In genomic region chrX:153744210-153745066, GRCh38 we compare ENCODE assay signal across 6 cellular contexts. TPM values are rescaled to one million over a fixed set of nuclear protein-coding genes. Genes with fewer than 3 reads are reported as not detected.
DNase-seq lines count a peak whose midpoint lies in the region; ATAC-seq and TF ChIP-seq lines count a peak whose summit lies in the region.

No MANE protein-coding gene starts in this region.

- H3K4me2 ChIP-seq in IMR-90 (ENCODE audit: low read depth, low read length): no peak overlapping the region

- no peak overlapping the region for H2AK9ac ChIP-seq in IMR-90 (replicated peaks; ENCODE audit: low read depth, low read length, poor library complexity)

- DNase-seq in IMR-90 (no peak), chondrocyte (ENCODE audit: low spot score) (no peak), retina (peak; percentile 56), foreskin keratinocyte (no peak), cerebellar nuclear complex (lab: John Stamatoyannopoulos, UW) (no peak)
- no peak for DNase-seq in activated CD8-positive, alpha-beta memory T cell treated with anti-CD3 and anti-CD28 coated beads, Interleukin-2, amount 10 ng/mL, durations not matched to agents 7 days and 5 days

- H3K9me3 Mint-ChIP-seq in chondrocyte (ENCODE audit: low read depth): peaks cover 6% of the 10 kb centered on the region
- no peaks in the 10 kb centered on the region for H3K9me3 Mint-ChIP-seq in activated CD8-positive, alpha-beta memory T cell treated with anti-CD3 and anti-CD28 coated beads, Interleukin-2, amount 10 ng/mL, durations not matched to agents 7 days and 5 days (ENCODE audit: low read depth)

- TF ChIP-seq CTCF in IMR-90 (conservative IDR thresholded peaks at IDR 0.05; ENCODE audit: low read depth, low read length): peak; percentile 25
- TF ChIP-seq CTCF in chondrocyte (IDR thresholded peaks at IDR 0.05): peak; percentile 37
- TF ChIP-seq CTCF in foreskin keratinocyte (conservative IDR thresholded peaks at IDR 0.05): no peak

- H3K27ac Mint-ChIP-seq in chondrocyte (ENCODE audit: unreplicated experiment): no peak overlapping the region
- no peak overlapping the region for H3K27ac Mint-ChIP-seq in activated CD8-positive, alpha-beta memory T cell treated with anti-CD3 and anti-CD28 coated beads, Interleukin-2, amount 10 ng/mL, durations not matched to agents 7 days and 5 days

- H2AK5ac ChIP-seq in IMR-90 (ENCODE audit: low read depth, low read length): no peak overlapping the region

- intact Hi-C loops in IMR-90 (cut with micrococcal nuclease): no loop called here

- H3K14ac ChIP-seq in IMR-90 (replicated peaks; ENCODE audit: low read depth, low read length): no peak overlapping the region

- H3K36me3 ChIP-seq in IMR-90 (ENCODE audit: control insufficient read depth, insufficient read depth, low read length): 0 out of 2 replicates have a peak, but pooled peaks cover 2% of the 10 kb centered on the region

- H3K79me1 ChIP-seq in IMR-90 (ENCODE audit: low read depth in 1 of 2, low read length in 2 of 2): no peaks in the 10 kb centered on the region

- H2BK120ac ChIP-seq in IMR-90 (ENCODE audit: low read depth, low read length): no peak overlapping the region

- H4K91ac ChIP-seq in IMR-90 (ENCODE audit: insufficient read depth, low read depth, low read length): no peak overlapping the region

- BruUV-seq in IMR-90 (replicated peaks; lab: Mats Ljungman, UMichigan): no TSS peak

- WGBS in IMR-90 (ENCODE audit: extremely low coverage in 2 of 2, insufficient read length in 1 of 2), 2 experiments: 45% methylated on average over 6 of the region's 38 CpGs; no CpG with 5 or more reads in 1 of the 2 experiments

- no peaks in the 10 kb centered on the region for H3K27me3 Mint-ChIP-seq in chondrocyte (ENCODE audit: low read depth)
- peaks cover 11% of the 10 kb centered on the region for H3K27me3 Mint-ChIP-seq in activated CD8-positive, alpha-beta memory T cell treated with anti-CD3 and anti-CD28 coated beads, Interleukin-2, amount 10 ng/mL, durations not matched to agents 7 days and 5 days

- H2BK20ac ChIP-seq in IMR-90 (ENCODE audit: low read depth, low read length): no peak overlapping the region

- no peak overlapping the region for H3K4ac ChIP-seq in IMR-90 (ENCODE audit: low read depth, low read length)

- H3K27ac ChIP-seq in IMR-90 (ENCODE audit: insufficient read depth, low read length) (no peak overlapping the region), foreskin keratinocyte (no peak overlapping the region)

- H2AFZ ChIP-seq in IMR-90 (replicated peaks; ENCODE audit: low read length, poor library complexity): no peak overlapping the region

- POLR2A ChIA-PET in IMR-90 (lab: Charles Lee; ENCODE audit: unreplicated experiment): no interaction called here

- no peak overlapping the region for H3K4me3 Mint-ChIP-seq in chondrocyte (ENCODE audit: unreplicated experiment)
- no peak overlapping the region for H3K4me3 Mint-ChIP-seq in activated CD8-positive, alpha-beta memory T cell treated with anti-CD3 and anti-CD28 coated beads, Interleukin-2, amount 10 ng/mL, durations not matched to agents 7 days and 5 days

- H4K8ac ChIP-seq in IMR-90 (ENCODE audit: low read depth in 2 of 2, low read length in 2 of 2): no peak overlapping the region

- no peaks in the 10 kb centered on the region for H3K4me1 Mint-ChIP-seq in chondrocyte (ENCODE audit: low read depth)
- peaks cover 17% of the 10 kb centered on the region for H3K4me1 Mint-ChIP-seq in activated CD8-positive, alpha-beta memory T cell treated with anti-CD3 and anti-CD28 coated beads, Interleukin-2, amount 10 ng/mL, durations not matched to agents 7 days and 5 days

- H3K4me1 ChIP-seq in IMR-90 (ENCODE audit: control insufficient read depth, insufficient read depth, low read length) (peaks cover 3% of the 10 kb centered on the region; the same call in 1 of the 2 replicates), foreskin keratinocyte (no peaks in the 10 kb centered on the region)

- H3K18ac ChIP-seq in IMR-90 (ENCODE audit: low read depth, low read length): no peak overlapping the region

- no peaks in the 10 kb centered on the region; the same call in 1 of the 2 replicates for H3K9me3 ChIP-seq in IMR-90 (ENCODE audit: control insufficient read depth, insufficient read depth, low read length)

- H3K4me3 ChIP-seq in IMR-90 (ENCODE audit: insufficient read depth, low read depth, low read length): no peak overlapping the region

- ATAC-seq in IMR-90 (ENCODE audit: low read depth) (no peak), foreskin keratinocyte (no peak)
- no peak for ATAC-seq in activated CD8-positive, alpha-beta memory T cell treated with anti-CD3 and anti-CD28 coated beads, Interleukin-2, amount 10 ng/mL, durations not matched to agents 7 days and 5 days

- no peak overlapping the region for H2BK15ac ChIP-seq in IMR-90 (ENCODE audit: low read depth, low read length)

- no peaks in the 10 kb centered on the region for H3K36me3 Mint-ChIP-seq in chondrocyte (ENCODE audit: low read depth)
- no peaks in the 10 kb centered on the region for H3K36me3 Mint-ChIP-seq in activated CD8-positive, alpha-beta memory T cell treated with anti-CD3 and anti-CD28 coated beads, Interleukin-2, amount 10 ng/mL, durations not matched to agents 7 days and 5 days

- CTCF ChIA-PET in IMR-90 (lab: Yijun Ruan, JAX): no interaction called here
- CTCF ChIA-PET in activated CD8-positive, alpha-beta memory T cell treated with anti-CD3 and anti-CD28 coated beads, Interleukin-2, amount 10 ng/mL, durations not matched to agents 7 days and 5 days (lab: Charles Lee): no interaction called here

- H3K27me3 ChIP-seq in IMR-90 (ENCODE audit: control insufficient read depth, insufficient read depth, low read length) (no peaks in the 10 kb centered on the region), foreskin keratinocyte (no peaks in the 10 kb centered on the region)

- dilution Hi-C loops in IMR-90 (cut with HindIII; ENCODE audit: low sequenced_read_pairs, unreplicated experiment): no loop called here

- no peaks in the 10 kb centered on the region for H4K20me1 ChIP-seq in IMR-90 (ENCODE audit: insufficient read depth, low read length)

- no peak overlapping the region for H4K5ac ChIP-seq in IMR-90 (ENCODE audit: low read depth, low read length)

- no peak overlapping the region for H2BK5ac ChIP-seq in IMR-90 (ENCODE audit: low read depth, low read length, poor library complexity, severe bottlenecking)

- TF ChIP-seq POLR2A in IMR-90 (IDR thresholded peaks at IDR 0.05; ENCODE audit: low read depth, low read length): no peak

- in situ Hi-C loops in IMR-90 (cut with MboI; ENCODE audit: low sequenced_read_pairs): no loop called here

- no peak for TF ChIP-seq RAD21 in IMR-90 (IDR thresholded peaks at IDR 0.05; ENCODE audit: low read length)

- H3K56ac ChIP-seq in IMR-90 (ENCODE audit: extremely low read depth, insufficient read depth, low read length): no peak overlapping the region

- no peaks in the 10 kb centered on the region for H3K9me1 ChIP-seq in IMR-90 (ENCODE audit: insufficient read depth, low read length)

- H3K23ac ChIP-seq in IMR-90 (ENCODE audit: low read depth, low read length): no peak overlapping the region

- H3K9ac ChIP-seq in IMR-90 (ENCODE audit: low read depth, low read length): no peak overlapping the region

RNA-seq across cellular contexts. Expression of gene PLXNB3, which starts 19.6 kb away (rescaled TPM):
- total RNA-seq in IMR-90 (2012; rRNA removed) (0.36 and 1.7 TPM in 2 replicates), chondrocyte (8.5 to 36.3 TPM (median 34.8 TPM) in 3 replicates), foreskin keratinocyte (5.3 and 5.4 TPM in 2 replicates)
- polyA plus RNA-seq in IMR-90 (2012; rRNA removed) (22.3 and 26.9 TPM in 2 replicates), foreskin keratinocyte (6.1 and 8.3 TPM in 2 replicates)
- 9.9 and 21.3 TPM in 2 replicates for polyA plus RNA-seq in IMR-90 (2012; cell fraction: cytosol; rRNA removed)
- polyA plus RNA-seq in IMR-90 (2012; cell fraction: nucleus; rRNA removed; ENCODE audit: low replicate concordance): 117 and 388 TPM in 2 replicates
- under 1 TPM; 0.42 to 0.50 TPM for total RNA-seq in activated CD8-positive, alpha-beta memory T cell treated with anti-CD3 and anti-CD28 coated beads, Interleukin-2, amount 10 ng/mL, durations not matched to agents 7 days and 5 days

RNA-seq across cellular contexts. Expression of gene ABCD1, which starts 19.8 kb away (rescaled TPM):
- total RNA-seq in IMR-90 (2012; rRNA removed): 4.3 and 4.7 TPM in 2 replicates
- 7.0 and 8.3 TPM in 2 replicates for polyA plus RNA-seq in IMR-90 (2012; rRNA removed)
- polyA plus RNA-seq in IMR-90 (2012; cell fraction: cytosol; rRNA removed): 7.5 and 11.5 TPM in 2 replicates
- polyA plus RNA-seq in IMR-90 (2012; cell fraction: nucleus; rRNA removed; ENCODE audit: low replicate concordance): 11.4 and 27.2 TPM in 2 replicates
- total RNA-seq in chondrocyte: 19.0 to 25.4 TPM (median 20.3 TPM) in 3 replicates
- total RNA-seq in foreskin keratinocyte: 2.2 and 3.2 TPM in 2 replicates
- polyA plus RNA-seq in foreskin keratinocyte: 1.6 and 2.3 TPM in 2 replicates
- 10 to 100 TPM; 10.7 to 18.3 TPM for total RNA-seq in activated CD8-positive, alpha-beta memory T cell treated with anti-CD3 and anti-CD28 coated beads, Interleukin-2, amount 10 ng/mL, durations not matched to agents 7 days and 5 days

RNA-seq across cellular contexts. Expression of gene BCAP31, which starts 20.3 kb away (rescaled TPM):
- total RNA-seq in IMR-90 (2012; rRNA removed) (166 and 244 TPM in 2 replicates), chondrocyte (144 to 153 TPM (median 147 TPM) in 3 replicates), foreskin keratinocyte (239 and 289 TPM in 2 replicates)
- polyA plus RNA-seq in IMR-90 (2012; rRNA removed) (125 and 131 TPM in 2 replicates), foreskin keratinocyte (275 and 350 TPM in 2 replicates)
- 118 and 139 TPM in 2 replicates for polyA plus RNA-seq in IMR-90 (2012; cell fraction: cytosol; rRNA removed)
- 56.8 and 80.0 TPM in 2 replicates for polyA plus RNA-seq in IMR-90 (2012; cell fraction: nucleus; rRNA removed; ENCODE audit: low replicate concordance)
- total RNA-seq in activated CD8-positive, alpha-beta memory T cell treated with anti-CD3 and anti-CD28 coated beads, Interleukin-2, amount 10 ng/mL, durations not matched to agents 7 days and 5 days: 100 to 1,000 TPM; 137 to 148 TPM

RNA-seq across cellular contexts. Expression of gene SRPK3, which starts 36.4 kb away (rescaled TPM):
- total RNA-seq in IMR-90 (2012; rRNA removed) (0.36 and 0.56 TPM in 2 replicates), chondrocyte (0.18 to 0.50 TPM in 2 of 3 replicates, not detected in the other), foreskin keratinocyte (0.03 and 0.04 TPM in 2 replicates)
- polyA plus RNA-seq in IMR-90 (2012; rRNA removed) (0.34 and 0.70 TPM in 2 replicates), foreskin keratinocyte (0.10 and 0.15 TPM in 2 replicates)
- 0.32 and 1.1 TPM in 2 replicates for polyA plus RNA-seq in IMR-90 (2012; cell fraction: cytosol; rRNA removed)
- polyA plus RNA-seq in IMR-90 (2012; cell fraction: nucleus; rRNA removed; ENCODE audit: low replicate concordance): 2.9 and 5.6 TPM in 2 replicates
- not detected for total RNA-seq in activated CD8-positive, alpha-beta memory T cell treated with anti-CD3 and anti-CD28 coated beads, Interleukin-2, amount 10 ng/mL, durations not matched to agents 7 days and 5 days

RNA-seq across cellular contexts. Expression of gene IDH3G, which starts 49.7 kb away (rescaled TPM):
- 75.8 and 79.4 TPM in 2 replicates for total RNA-seq in IMR-90 (2012; rRNA removed)
- 85.7 and 95.0 TPM in 2 replicates for polyA plus RNA-seq in IMR-90 (2012; rRNA removed)
- 67.0 and 200 TPM in 2 replicates for polyA plus RNA-seq in IMR-90 (2012; cell fraction: cytosol; rRNA removed)
- polyA plus RNA-seq in IMR-90 (2012; cell fraction: nucleus; rRNA removed; ENCODE audit: low replicate concordance): 164 and 364 TPM in 2 replicates
- 42.8 to 49.6 TPM (median 46.9 TPM) in 3 replicates for total RNA-seq in chondrocyte
- 42.9 and 47.4 TPM in 2 replicates for total RNA-seq in foreskin keratinocyte
- polyA plus RNA-seq in foreskin keratinocyte: 57.0 and 61.4 TPM in 2 replicates
- 10 to 100 TPM; 69.4 to 72.0 TPM for total RNA-seq in activated CD8-positive, alpha-beta memory T cell treated with anti-CD3 and anti-CD28 coated beads, Interleukin-2, amount 10 ng/mL, durations not matched to agents 7 days and 5 days
